8 cellular contexts compared by ENCODE assay signal in the genomic region with DNA sequence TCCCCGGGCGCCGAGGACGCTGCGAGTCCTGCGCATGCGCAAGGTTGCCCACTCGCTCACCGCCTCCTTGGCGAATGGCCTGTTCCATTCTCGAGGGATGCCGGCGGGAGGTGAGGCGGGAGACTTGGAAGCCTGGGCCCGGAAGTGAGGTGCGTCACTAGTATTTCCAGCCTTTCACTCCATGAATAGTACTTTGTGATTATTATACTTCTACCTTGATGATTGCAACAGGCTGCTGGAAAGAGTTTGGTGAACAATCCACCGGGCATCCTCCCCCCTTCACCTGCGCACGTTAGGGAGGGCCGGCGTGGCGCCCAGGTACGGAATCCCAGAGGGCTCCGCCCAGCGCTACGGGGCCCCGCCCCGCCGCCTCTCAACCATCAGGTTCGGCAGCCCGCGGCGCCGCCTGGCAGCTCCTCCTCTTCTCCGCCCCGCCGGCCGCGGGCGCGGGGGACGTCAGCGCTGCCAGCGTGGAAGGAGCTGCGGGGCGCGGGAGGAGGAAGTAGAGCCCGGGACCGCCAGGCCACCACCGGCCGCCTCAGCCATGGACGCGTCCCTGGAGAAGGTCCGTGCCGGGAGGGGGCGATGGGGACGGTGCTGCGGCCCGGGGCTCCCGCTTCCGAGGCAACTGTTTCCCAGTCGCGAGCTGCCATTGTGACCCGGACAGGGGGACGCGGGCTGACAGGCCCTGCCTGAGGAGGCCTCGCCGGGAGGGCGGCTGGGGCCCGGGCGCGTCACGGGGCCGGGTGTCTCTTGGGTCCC. TPM values are rescaled to one million over a fixed set of nuclear protein-coding genes. Genes with fewer than 3 reads are reported as not detected.
DNase-seq lines count a peak whose midpoint lies in the region; ATAC-seq and TF ChIP-seq lines count a peak whose summit lies in the region.
"Not testable (repeated sequence)": the region's sequence is repeated elsewhere in the genome, so short reads cannot be mapped to it uniquely, and the experiment has no call there.

A gene with protein sequence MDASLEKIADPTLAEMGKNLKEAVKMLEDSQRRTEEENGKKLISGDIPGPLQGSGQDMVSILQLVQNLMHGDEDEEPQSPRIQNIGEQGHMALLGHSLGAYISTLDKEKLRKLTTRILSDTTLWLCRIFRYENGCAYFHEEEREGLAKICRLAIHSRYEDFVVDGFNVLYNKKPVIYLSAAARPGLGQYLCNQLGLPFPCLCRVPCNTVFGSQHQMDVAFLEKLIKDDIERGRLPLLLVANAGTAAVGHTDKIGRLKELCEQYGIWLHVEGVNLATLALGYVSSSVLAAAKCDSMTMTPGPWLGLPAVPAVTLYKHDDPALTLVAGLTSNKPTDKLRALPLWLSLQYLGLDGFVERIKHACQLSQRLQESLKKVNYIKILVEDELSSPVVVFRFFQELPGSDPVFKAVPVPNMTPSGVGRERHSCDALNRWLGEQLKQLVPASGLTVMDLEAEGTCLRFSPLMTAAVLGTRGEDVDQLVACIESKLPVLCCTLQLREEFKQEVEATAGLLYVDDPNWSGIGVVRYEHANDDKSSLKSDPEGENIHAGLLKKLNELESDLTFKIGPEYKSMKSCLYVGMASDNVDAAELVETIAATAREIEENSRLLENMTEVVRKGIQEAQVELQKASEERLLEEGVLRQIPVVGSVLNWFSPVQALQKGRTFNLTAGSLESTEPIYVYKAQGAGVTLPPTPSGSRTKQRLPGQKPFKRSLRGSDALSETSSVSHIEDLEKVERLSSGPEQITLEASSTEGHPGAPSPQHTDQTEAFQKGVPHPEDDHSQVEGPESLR (plus strand): TSS at position 371 of the 762 bp plus-strand sequence. CDS start 174 bp downstream, at position 545.

- H3K27me3 ChIP-seq in mononuclear cell (ENCODE audit: insufficient read depth, low read length) = not testable (repeated sequence)

- not testable (repeated sequence) for TF ChIP-seq CTCF in epithelial cell of esophagus (IDR thresholded peaks at IDR 0.05; ENCODE audit: insufficient read depth, low read depth, low read length, missing control alignments)

- not testable (repeated sequence) for H3K9me3 ChIP-seq in mononuclear cell (ENCODE audit: low read depth, low read length)

- H3K4me3 ChIP-seq in epithelial cell of esophagus (ENCODE audit: low read length) (peak within 1 kb of the TSS; percentile 74), mononuclear cell (ENCODE audit: low read length) (peak within 1 kb of the TSS; percentile 62)

- H3K4me1 Mint-ChIP-seq in IgD-negative memory B cell = peaks cover 22 to 26% (median 23%) of the 10 kb centered on the region in 3 donors

- not testable (repeated sequence) for H3K36me3 Mint-ChIP-seq in IgD-negative memory B cell

- not testable (repeated sequence) for H3K27me3 Mint-ChIP-seq in IgD-negative memory B cell

- ATAC-seq in GM21529 (IDR thresholded peaks at IDR 0.05; ENCODE audit: unreplicated experiment) = peak; percentile 92

- peak within 1 kb of the TSS; percentile 90 to 97 (median 96) for H3K27ac Mint-ChIP-seq in IgD-negative memory B cell

- DNase-seq in DMS 273 treated with DMSO at 0.1 percent for 48 hours (lab: John Stamatoyannopoulos, UW) (peak; percentile 66), OCI-M1 (lab: John Stamatoyannopoulos, UW) (peak; percentile 99), activated T-cell treated with anti-CD3 and anti-CD28 coated beads for 24 hours (ENCODE audit: low read depth) (peak; percentile 95), epithelial cell of esophagus (ENCODE audit: low read depth) (peak; percentile 98)
- peak; percentile 96 to 99 for DNase-seq in stimulated activated CD8-positive, alpha-beta memory T cell treated with anti-CD3 and anti-CD28 coated beads, Interleukin-2, amount 100 ng/mL, for 48 hours (ENCODE audit: low read depth in 2 of 2)

- H3K4me3 Mint-ChIP-seq in IgD-negative memory B cell = peak within 1 kb of the TSS; percentile 85 to 98 (median 96)

- peaks cover 18% of the 10 kb centered on the region for H3K4me1 ChIP-seq in mononuclear cell (ENCODE audit: insufficient read depth, low read length)

- not testable (repeated sequence) for H3K9me3 Mint-ChIP-seq in IgD-negative memory B cell

RNA-seq across cellular contexts. Expression of the gene that starts here (rescaled TPM):
- polyA plus RNA-seq in IgD-negative memory B cell = 31.7 TPM
- 101 TPM for total RNA-seq in mononuclear cell

Comparison
In these comparisons a context has a peak if more than half of its experiments do, and no peak if none do; other contexts are left out.
1. Peak in every context shown above with its lines: DNase-seq, ATAC-seq and H3K4me3 ChIP-seq.